Comparison of ENCODE assay signal across 8 cellular contexts in genomic region chrX:34377645-34378044, GRCh38.
"Had no signal": no experiment of that assay in that cellular context is flagged by ENCODE, and none has a peak within 500 bp of the region (broad histone marks: within the 10 kb centered on the region; RNA-seq: fewer than 3 reads in every experiment).

No MANE protein-coding gene starts in this region.

- ATAC-seq: GM12878 had no signal

- DNase-seq: GDM1, GF-D8 had no signal

- FAIRE-seq: G401.6, GM12878, GM12891, GM12892, GM18507, GM19239 had no signal

- H3K4me3 ChIP-seq: GM12878 had no signal
